ENCODE assay signal across 8 cellular contexts in genomic region chr14:23989734-23990445, GRCh38. TPM values are rescaled to one million over a fixed set of nuclear protein-coding genes. Genes with fewer than 3 reads are reported as not detected.
DNase-seq lines count a peak whose midpoint lies in the region; ATAC-seq and TF ChIP-seq lines count a peak whose summit lies in the region.
"Not testable (repeated sequence)": the region's sequence is repeated elsewhere in the genome, so short reads cannot be mapped to it uniquely, and the experiment has no call there.

No MANE protein-coding gene starts in this region.

- H3K79me2 ChIP-seq in Karpas-422 (ENCODE audit: low read length); OCI-LY7 (ENCODE audit: insufficient read depth, low read depth, low read length): not testable (repeated sequence)

- H3K36me3 ChIP-seq in Karpas-422 (ENCODE audit: insufficient read depth, low read length); OCI-LY7 (ENCODE audit: insufficient read depth, low read length); mucosa of rectum (ENCODE audit: control insufficient read depth in 2 of 2, insufficient read depth in 2 of 2, low read length in 2 of 2): not testable (repeated sequence)

- not testable (repeated sequence) for H3K27me3 Mint-ChIP-seq in activated T-helper 17 cell treated with anti-CD3 and anti-CD28 coated beads, Interleukin-2, amount 50 U/mL, for 72 hours; endothelial cell (ENCODE audit: unreplicated experiment)

- not testable (repeated sequence) for H3K4me1 Mint-ChIP-seq in activated T-helper 17 cell treated with anti-CD3 and anti-CD28 coated beads, Interleukin-2, amount 50 U/mL, for 72 hours
- H3K4me1 Mint-ChIP-seq in endothelial cell (ENCODE audit: unreplicated experiment): peaks cover 12% of the 10 kb centered on the region
- peaks cover 24% of the 10 kb centered on the region for H3K4me1 Mint-ChIP-seq in stimulated activated effector memory CD8-positive, alpha-beta T cell treated with anti-CD3 and anti-CD28 coated beads, Interleukin-12 subunit alpha, Interleukin-12 subunit beta, amount 100 ng/mL, for 72 hours

- POLR2A ChIA-PET in OCI-LY7 (lab: Charles Lee): not testable (repeated sequence)

- peak overlapping the region; percentile 71 for H3K4me3 ChIP-seq in Karpas-422 (ENCODE audit: low read length)
- H3K4me3 ChIP-seq in OCI-LY7 (ENCODE audit: low read depth, low read length, poor library complexity, severe bottlenecking): peak overlapping the region; percentile 70
- peak overlapping the region; percentile 66 to 75 for H3K4me3 ChIP-seq in mucosa of rectum (ENCODE audit: low read length in 2 of 2)

- H3K9ac ChIP-seq in Karpas-422 (ENCODE audit: low read length) (peak overlapping the region; percentile 77), mucosa of rectum (ENCODE audit: low read depth in 1 of 2, low read length in 2 of 2) (peak overlapping the region; percentile 84 to 91)

- not testable (repeated sequence) for H3K9me3 Mint-ChIP-seq in activated T-helper 17 cell treated with anti-CD3 and anti-CD28 coated beads, Interleukin-2, amount 50 U/mL, for 72 hours; endothelial cell (ENCODE audit: unreplicated experiment); stimulated activated effector memory CD8-positive, alpha-beta T cell treated with anti-CD3 and anti-CD28 coated beads, Interleukin-12 subunit alpha, Interleukin-12 subunit beta, amount 100 ng/mL, for 72 hours

- CTCF ChIA-PET in OCI-LY7 (lab: Charles Lee; ENCODE audit: unreplicated experiment): not testable (repeated sequence)

- not testable (repeated sequence) for H3K9me3 ChIP-seq in Karpas-422 (ENCODE audit: low read length); OCI-LY7 (ENCODE audit: low read length); mucosa of rectum (ENCODE audit: control insufficient read depth in 2 of 2, low read length in 2 of 2)

- H3K4me3 Mint-ChIP-seq in activated T-helper 17 cell treated with anti-CD3 and anti-CD28 coated beads, Interleukin-2, amount 50 U/mL, for 72 hours: peak overlapping the region; percentile 83
- not testable (repeated sequence) for H3K4me3 Mint-ChIP-seq in endothelial cell (ENCODE audit: unreplicated experiment)
- H3K4me3 Mint-ChIP-seq in stimulated activated effector memory CD8-positive, alpha-beta T cell treated with anti-CD3 and anti-CD28 coated beads, Interleukin-12 subunit alpha, Interleukin-12 subunit beta, amount 100 ng/mL, for 72 hours: peak overlapping the region; percentile 83

- TF ChIP-seq CTCF in OCI-LY7 (conservative IDR thresholded peaks at IDR 0.05; ENCODE audit: low read length); endothelial cell (IDR thresholded peaks at IDR 0.05; ENCODE audit: unreplicated experiment): not testable (repeated sequence)

- H3K4me1 ChIP-seq in Karpas-422 (ENCODE audit: low read length) (peaks cover 16% of the 10 kb centered on the region), OCI-LY7 (ENCODE audit: insufficient read depth, low read length, poor library complexity, severe bottlenecking) (peaks cover 17% of the 10 kb centered on the region), mucosa of rectum (ENCODE audit: control insufficient read depth in 2 of 2, insufficient read depth in 2 of 2, low read length in 2 of 2) (peaks cover 25% of the 10 kb centered on the region in 2 donors)

- peak overlapping the region; percentile 1; the same call in 1 of the 2 replicates for H3K27ac ChIP-seq in Karpas-422 (ENCODE audit: low read length)
- H3K27ac ChIP-seq in OCI-LY7 (ENCODE audit: low read depth, low read length, poor library complexity, severe bottlenecking): peak overlapping the region; percentile 43
- H3K27ac ChIP-seq in mucosa of rectum (ENCODE audit: low read depth in 2 of 2, low read length in 2 of 2): peak overlapping the region; percentile 88 to 93

- not testable (repeated sequence) for H4K20me1 ChIP-seq in Karpas-422 (ENCODE audit: insufficient read depth, low read depth, low read length); OCI-LY7 (ENCODE audit: insufficient read depth, low read length)

- ATAC-seq in GM19043 (IDR thresholded peaks at IDR 0.05; ENCODE audit: low read depth, unreplicated experiment): peak; percentile 48
- ATAC-seq in activated T-helper 17 cell treated with anti-CD3 and anti-CD28 coated beads, Interleukin-2, amount 50 U/mL, for 72 hours (replicated peaks): peak; percentile 59
- peak; percentile 78 for ATAC-seq in stimulated activated effector memory CD8-positive, alpha-beta T cell treated with anti-CD3 and anti-CD28 coated beads, Interleukin-12 subunit alpha, Interleukin-12 subunit beta, amount 100 ng/mL, for 72 hours

- intact Hi-C loops in OCI-LY7 (cut with micrococcal nuclease; ENCODE audit: unreplicated experiment): not testable (repeated sequence)

- H3K27ac Mint-ChIP-seq in activated T-helper 17 cell treated with anti-CD3 and anti-CD28 coated beads, Interleukin-2, amount 50 U/mL, for 72 hours: peak overlapping the region; percentile 83
- H3K27ac Mint-ChIP-seq in endothelial cell (ENCODE audit: unreplicated experiment): not testable (repeated sequence)
- H3K27ac Mint-ChIP-seq in stimulated activated effector memory CD8-positive, alpha-beta T cell treated with anti-CD3 and anti-CD28 coated beads, Interleukin-12 subunit alpha, Interleukin-12 subunit beta, amount 100 ng/mL, for 72 hours: peak overlapping the region; percentile 91

- not testable (repeated sequence) for H3K27me3 ChIP-seq in Karpas-422 (ENCODE audit: low read length); mucosa of rectum (ENCODE audit: control insufficient read depth in 2 of 2, insufficient read depth in 2 of 2, low read length in 2 of 2)

- H3K4me2 ChIP-seq in Karpas-422 (ENCODE audit: low read depth, low read length, poor library complexity, severe bottlenecking) (peak overlapping the region; percentile 82), OCI-LY7 (ENCODE audit: low read length) (peak overlapping the region; percentile 75)

- not testable (repeated sequence) for H2AFZ ChIP-seq in Karpas-422 (ENCODE audit: low read length)
- peak overlapping the region; percentile 56; the same call in 1 of the 2 replicates for H2AFZ ChIP-seq in OCI-LY7 (ENCODE audit: low read length)

- DNase-seq in COLO668 (lab: John Stamatoyannopoulos, UW; ENCODE audit: unreplicated experiment): peak; percentile 72
- peak; percentile 64 for DNase-seq in Karpas-422
- DNase-seq in OCI-LY7 (ENCODE audit: low spot score): peak; percentile 4
- DNase-seq in endothelial cell (ENCODE audit: low spot score): peak; percentile 6
- not testable (repeated sequence) for DNase-seq in stimulated activated effector memory CD8-positive, alpha-beta T cell treated with anti-CD3 and anti-CD28 coated beads, Interleukin-12 subunit alpha, Interleukin-12 subunit beta, amount 100 ng/mL, for 72 hours (ENCODE audit: low spot score in 2 of 2)

- not testable (repeated sequence) for H3K36me3 Mint-ChIP-seq in activated T-helper 17 cell treated with anti-CD3 and anti-CD28 coated beads, Interleukin-2, amount 50 U/mL, for 72 hours (ENCODE audit: low read depth); endothelial cell (ENCODE audit: low read depth, unreplicated experiment); stimulated activated effector memory CD8-positive, alpha-beta T cell treated with anti-CD3 and anti-CD28 coated beads, Interleukin-12 subunit alpha, Interleukin-12 subunit beta, amount 100 ng/mL, for 72 hours

- H3K9me2 ChIP-seq in Karpas-422 (replicated peaks; ENCODE audit: insufficient read depth, low read length); OCI-LY7 (ENCODE audit: insufficient read depth, low read length): not testable (repeated sequence)

- BruUV-seq in OCI-LY7 (replicated peaks; lab: Mats Ljungman, UMichigan): not testable (repeated sequence)

RNA-seq across cellular contexts. Expression of gene DHRS4L2, which starts 1.2 kb away (rescaled TPM):
- 53.7 and 66.1 TPM in 2 replicates for total RNA-seq in Karpas-422 (2014; rRNA removed; shearing (Covaris generic); ENCODE audit: low replicate concordance)
- 12.9 and 24.2 TPM in 2 replicates for total RNA-seq in OCI-LY7 (2014; rRNA removed; shearing (Covaris generic))
- total RNA-seq in OCI-LY7 (2022) (18.6 and 18.8 TPM in 2 replicates), endothelial cell (ENCODE audit: unreplicated experiment) (19.2 TPM)
- total RNA-seq in activated T-helper 17 cell treated with anti-CD3 and anti-CD28 coated beads, Interleukin-2, amount 50 U/mL, for 72 hours: 10 to 100 TPM; 15.8 to 17.9 TPM

RNA-seq across cellular contexts. Expression of gene DHRS4, which starts 36.3 kb away (rescaled TPM):
- total RNA-seq in Karpas-422 (2014; rRNA removed; shearing (Covaris generic); ENCODE audit: low replicate concordance): 63.8 and 175 TPM in 2 replicates
- total RNA-seq in OCI-LY7 (2014; rRNA removed; shearing (Covaris generic)): 18.5 and 18.7 TPM in 2 replicates
- 18.8 and 19.6 TPM in 2 replicates for total RNA-seq in OCI-LY7 (2022)
- total RNA-seq in activated T-helper 17 cell treated with anti-CD3 and anti-CD28 coated beads, Interleukin-2, amount 50 U/mL, for 72 hours: 10 to 100 TPM; 14.6 to 15.0 TPM
- total RNA-seq in endothelial cell (ENCODE audit: unreplicated experiment): 18.9 TPM

Comparison
In these comparisons a context has a peak if more than half of its experiments do, and no peak if none do; other contexts are left out.
1. H3K27ac ChIP-seq: peak in every context shown above with its lines; median percentile 90 in mucosa of rectum; 43 in OCI-LY7; 1 in Karpas-422.